18 cellular contexts compared by ENCODE assay signal in the genomic region with DNA sequence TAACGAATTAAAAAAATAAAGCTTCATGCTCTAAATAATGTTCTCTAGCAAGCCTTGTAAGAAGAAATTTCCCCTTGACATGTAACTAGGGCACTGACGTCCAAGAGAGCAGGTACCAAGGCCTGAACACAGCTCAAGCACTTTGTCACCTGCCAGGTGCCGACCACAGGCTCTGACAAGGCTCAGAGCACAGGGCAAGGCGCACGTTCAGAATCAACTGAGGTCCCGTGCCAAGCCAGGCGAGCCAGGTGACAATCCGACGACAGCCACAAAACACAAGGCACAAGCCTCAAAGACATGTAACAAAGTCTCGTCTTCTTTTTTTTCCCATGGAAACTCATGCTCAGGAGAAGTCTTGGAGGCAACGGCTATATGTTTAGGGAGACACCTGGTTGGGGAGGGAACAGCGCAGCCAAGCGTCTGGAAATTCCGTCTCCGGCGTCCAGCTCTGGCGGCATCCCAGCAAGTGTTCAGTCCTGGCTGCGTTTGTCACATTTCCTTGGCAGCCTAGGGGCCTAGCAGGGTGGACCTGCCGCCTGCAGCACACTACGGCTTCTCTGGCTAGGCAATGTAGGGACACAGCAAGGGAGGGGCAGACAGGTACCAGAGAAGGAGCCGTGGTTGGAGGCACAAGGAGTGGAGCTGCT.
DNase-seq lines count a peak whose midpoint lies in the region; ATAC-seq and TF ChIP-seq lines count a peak whose summit lies in the region.
"Had no signal": no experiment of that assay in that cellular context is flagged by ENCODE, and none has a peak within 500 bp of the region (broad histone marks: within the 10 kb centered on the region; RNA-seq: fewer than 3 reads in every experiment).

No MANE protein-coding gene starts in this region.

- no peaks in the 10 kb centered on the region for H3K4me1 ChIP-seq in H9 (ENCODE audit: insufficient read depth, low read length)
- H3K4me1 ChIP-seq in stomach, result no peaks in the 10 kb centered on the region
- H3K4me1 ChIP-seq in lower lobe of right lung, result no peaks in the 10 kb centered on the region

- no peak overlapping the region for H3K14ac ChIP-seq in H9 (ENCODE audit: insufficient read depth, low read length)

- H2AFZ ChIP-seq in H9 (ENCODE audit: low read length), result no peak overlapping the region

- TF ChIP-seq EP300 in stomach (IDR thresholded peaks at IDR 0.05), result no peak

- WGBS in H9 (ENCODE audit: extremely low coverage, insufficient read length, low lambda C conversion rate), result no CpG with 5 or more reads among the region's 21 CpGs
- 81 to 89% (median 87%) methylated on average over 21 of the region's 21 CpGs for WGBS in stomach, 5 donors

- H3K27ac ChIP-seq in H9 (ENCODE audit: insufficient read length, low read depth, low read length), result no peak overlapping the region
- no peak overlapping the region for H3K27ac ChIP-seq in stomach
- no peak overlapping the region for H3K27ac ChIP-seq in lower lobe of right lung
- H3K27ac ChIP-seq: 22Rv1, KMS-11, SK-N-MC had no signal

- no peak overlapping the region for H3K4me3 ChIP-seq in stomach
- no peak overlapping the region for H3K4me3 ChIP-seq in lower lobe of right lung
- H3K4me3 ChIP-seq: SK-N-MC had no signal

- TF ChIP-seq CTCF in H9 (conservative IDR thresholded peaks at IDR 0.05), result no peak
- no peak for TF ChIP-seq CTCF in stomach (IDR thresholded peaks at IDR 0.05)
- TF ChIP-seq CTCF in lower lobe of right lung (IDR thresholded peaks at IDR 0.05), result no peak

- H3K27ac Mint-ChIP-seq in H9, result no peak overlapping the region
- H3K27ac Mint-ChIP-seq: CD4-positive, alpha-beta T cell; HFFc6 had no signal

- H2BK15ac ChIP-seq in H9 (ENCODE audit: low read depth, low read length), result no peak overlapping the region

- H4K91ac ChIP-seq in H9 (ENCODE audit: insufficient read length, low read depth, low read length), result no peak overlapping the region

- no peak for ATAC-seq in lower lobe of right lung
- no peak for ATAC-seq in GM19397 (IDR thresholded peaks at IDR 0.05; ENCODE audit: unreplicated experiment)

- no peak for TF ChIP-seq POLR2A in stomach (IDR thresholded peaks at IDR 0.05)

- H3K9me3 Mint-ChIP-seq in H9, result peaks cover 0 to 7% of the 10 kb centered on the region in 2 experiments; a peak in 2 of 5 replicates
- H3K9me3 Mint-ChIP-seq: CD4-positive, alpha-beta T cell had no signal

- intact Hi-C loops in stomach (cut with DNase I; ENCODE audit: low total_unique reads) (loop anchor here (5.0 kb wide), 1 partner anchor 497 kb away; no protein-coding TSS in a partner anchor), lower lobe of right lung (cut with DNase I) (no loop called here)

- H3K79me2 ChIP-seq in H9 (ENCODE audit: insufficient read depth, low read length), result no peaks in the 10 kb centered on the region

- no peak overlapping the region for H3K4ac ChIP-seq in H9 (ENCODE audit: low read depth, low read length)

- no peak overlapping the region for H2BK120ac ChIP-seq in H9 (ENCODE audit: low read depth, low read length, poor library complexity, severe bottlenecking)

- H2BK5ac ChIP-seq in H9 (ENCODE audit: insufficient read length, low read length), result no peak overlapping the region

- H3K79me1 ChIP-seq in H9 (ENCODE audit: insufficient read depth, low read depth, low read length, poor library complexity, severe bottlenecking), result no peaks in the 10 kb centered on the region

- no peak overlapping the region for H3T11ph ChIP-seq in H9 (ENCODE audit: low read length)

- no peak overlapping the region for H3K23ac ChIP-seq in H9 (ENCODE audit: insufficient read length, low read depth, low read length)

- H4K5ac ChIP-seq in H9 (ENCODE audit: insufficient read length, low read depth, low read length), result no peak overlapping the region

- no peaks in the 10 kb centered on the region for H4K20me1 ChIP-seq in H9 (ENCODE audit: control insufficient read depth, insufficient read depth, insufficient read length)

- peaks cover 2% of the 10 kb centered on the region in 2 experiments; a peak in 2 of 4 replicates for H3K4me1 Mint-ChIP-seq in H9

- no peaks in the 10 kb centered on the region for H3K27me3 ChIP-seq in H9 (ENCODE audit: insufficient read depth, low read length)
- H3K27me3 ChIP-seq in stomach, result no peaks in the 10 kb centered on the region
- no peaks in the 10 kb centered on the region for H3K27me3 ChIP-seq in lower lobe of right lung (ENCODE audit: low read depth)
- H3K27me3 ChIP-seq: BE2C had no signal

- H2BK12ac ChIP-seq in H9 (ENCODE audit: insufficient read length, low read depth, low read length), result no peak overlapping the region

- no peak overlapping the region for H3K9ac ChIP-seq in H9 (ENCODE audit: extremely low read depth, insufficient read length, low read length)
- H3K9ac ChIP-seq: KMS-11 had no signal

- peaks cover 0 to 2% (median 0%) of the 10 kb centered on the region in 3 experiments; a peak in 2 of 7 replicates for H3K36me3 Mint-ChIP-seq in H9 (ENCODE audit: insufficient read depth in 1 of 3, low read depth in 3 of 3)

- H3K27me3 Mint-ChIP-seq in H9 (ENCODE audit: low read depth), result peaks cover 5% of the 10 kb centered on the region
- H3K27me3 Mint-ChIP-seq: CD4-positive, alpha-beta T cell had no signal

- no peak overlapping the region for H2AK5ac ChIP-seq in H9 (ENCODE audit: insufficient read length, low read length)

- H3K18ac ChIP-seq in H9 (ENCODE audit: insufficient read length, low read depth, low read length), result peak overlapping the region; percentile 23

- H3K9me3 ChIP-seq in H9 (ENCODE audit: control insufficient read depth, low read depth, low read length), result no peaks in the 10 kb centered on the region
- no peaks in the 10 kb centered on the region for H3K9me3 ChIP-seq in stomach
- H3K9me3 ChIP-seq in lower lobe of right lung, result no peaks in the 10 kb centered on the region
- H3K9me3 ChIP-seq: BE2C had no signal

- no peak overlapping the region for H2BK20ac ChIP-seq in H9 (ENCODE audit: low read depth, low read length, poor library complexity, severe bottlenecking)

- no peak overlapping the region for H4K8ac ChIP-seq in H9 (replicated peaks; ENCODE audit: insufficient read length, low read depth, low read length)

- no peaks in the 10 kb centered on the region for H3K23me2 ChIP-seq in H9 (ENCODE audit: insufficient read length, low read depth, low read length, poor library complexity, severe bottlenecking)

- peaks cover 0 to 13% (median 6%) of the 10 kb centered on the region in 4 donors for H3K36me3 ChIP-seq in stomach
- no peaks in the 10 kb centered on the region for H3K36me3 ChIP-seq in lower lobe of right lung

- no peak overlapping the region for H3K4me3 Mint-ChIP-seq in H9
- H3K4me3 Mint-ChIP-seq: CD4-positive, alpha-beta T cell; HFFc6 had no signal

- DNase-seq in NCI-H2029 (lab: John Stamatoyannopoulos, UW) (peak; percentile 31), NCI-H2029 treated with DMSO at 0.1 percent for 48 hours (lab: John Stamatoyannopoulos, UW) (no peak), H9 (no peak), mesenteric fat pad (ENCODE audit: low spot score) (peak; percentile 74), stomach (peak; percentile 18), lower lobe of right lung (no peak), hepatic stellate cell (ENCODE audit: low spot score) (no peak)
- DNase-seq: BE2C; CD4-positive, alpha-beta T cell; HFFc6; NCI-H1048; NCI-H1436 treated with DMSO at 0.1 percent for 48 hours; NCI-H2081 treated with DMSO at 0.1 percent for 48 hours; NCI-H524 had no signal

- H3K4me2 ChIP-seq in H9 (ENCODE audit: insufficient read depth, insufficient read length, low read length), result no peak overlapping the region
- H3K4me2 ChIP-seq: KMS-11 had no signal

- H3K56ac ChIP-seq in H9 (ENCODE audit: insufficient read length, low read depth, low read length), result no peak overlapping the region

Comparison
In these comparisons a context has a peak if more than half of its experiments do, and no peak if none do; other contexts are left out.
1. DNase-seq: peak in NCI-H2029 (single experiment), mesenteric fat pad (single experiment) and stomach (single experiment); none in NCI-H2029 treated with DMSO at 0.1 percent for 48 hours (single experiment), H9 (single experiment), lower lobe of right lung (single experiment) and hepatic stellate cell (single experiment).